Comparison of ENCODE assay signal across 8 cellular contexts in the genomic region with DNA sequence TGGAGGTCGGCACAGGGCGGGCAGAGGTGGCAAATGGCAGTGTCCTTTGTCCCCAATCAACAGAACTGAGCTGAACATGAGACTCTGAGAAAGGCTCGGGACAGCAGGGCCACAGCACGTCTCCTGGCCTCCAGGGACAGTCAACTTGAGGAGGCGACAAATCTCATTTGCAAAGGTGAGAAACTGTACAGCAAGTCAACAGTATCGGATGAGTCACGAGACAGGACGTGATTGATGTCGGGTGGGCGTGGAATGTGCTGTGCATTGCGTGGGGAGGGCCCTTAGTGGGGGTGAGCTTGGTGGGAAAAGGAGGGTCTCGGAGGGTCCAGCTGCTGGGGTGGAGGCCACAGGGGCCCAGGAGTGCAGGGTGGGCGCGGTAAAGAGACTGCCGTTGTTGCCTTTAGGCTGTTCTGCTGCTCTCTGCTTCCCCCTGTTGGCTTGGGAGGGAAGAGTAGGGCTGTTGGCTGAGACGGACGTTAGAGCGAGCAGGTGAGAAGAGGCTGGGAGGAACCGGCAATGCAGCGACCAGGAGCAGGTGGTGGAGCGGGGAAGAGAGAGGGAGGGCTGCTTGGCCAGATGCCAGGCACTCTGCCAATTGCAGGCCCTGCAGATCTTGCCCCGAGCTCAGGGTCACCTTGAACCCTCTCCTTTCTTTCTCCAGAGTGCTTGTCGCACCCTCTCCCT.
A peak's percentile ranks its signal among the peaks of the same experiment; 100 is the strongest.
DNase-seq lines count a peak whose midpoint lies in the region; ATAC-seq and TF ChIP-seq lines count a peak whose summit lies in the region.

No MANE protein-coding gene starts in this region.

- intact Hi-C loops in colonic mucosa (cut with DNase I), result no loop called here

- ATAC-seq in HG03064 (IDR thresholded peaks at IDR 0.05; ENCODE audit: low read depth, unreplicated experiment), result peak; percentile 40

- peak; percentile 66 for TF ChIP-seq CTCF in colonic mucosa (IDR thresholded peaks at IDR 0.05)

- DNase-seq in SIG-M5 treated with dmso at 0.1 percent for 504 hours (lab: John Stamatoyannopoulos, UW; ENCODE audit: unreplicated experiment) (peak; percentile 24), SIG-M5 (lab: John Stamatoyannopoulos, UW) (no peak), NCI-H2107 treated with DMSO at 0.1 percent for 48 hours (lab: John Stamatoyannopoulos, UW; ENCODE audit: unreplicated experiment) (peak; percentile 99), colonic mucosa (peak; percentile 96), midbrain (lab: John Stamatoyannopoulos, UW) (peak; percentile 22)
- peak; percentile 87 to 88 for DNase-seq in activated CD4-positive, alpha-beta T cell treated with anti-CD3 and anti-CD28 coated beads for 4 hours
- peak; percentile 58 to 61 for DNase-seq in stimulated activated CD8-positive, alpha-beta memory T cell treated with anti-CD3 and anti-CD28 coated beads, Interleukin-7, amount 100 ng/mL, for 1 hour (ENCODE audit: low read depth in 2 of 2)

- peak overlapping the region; percentile 15 to 79 for H3K9ac ChIP-seq in colonic mucosa (ENCODE audit: low read depth in 2 of 2, low read length in 2 of 2)

- peak overlapping the region; percentile 54 for H3K27ac ChIP-seq in colonic mucosa

- H3K27me3 ChIP-seq in colonic mucosa, result no peaks in the 10 kb centered on the region

- H3K4me1 ChIP-seq in colonic mucosa, result peaks cover 25% of the 10 kb centered on the region

- no peaks in the 10 kb centered on the region for H3K9me3 ChIP-seq in colonic mucosa

- H3K4me3 ChIP-seq in colonic mucosa, result peak overlapping the region; percentile 27

- H3K36me3 ChIP-seq in colonic mucosa, result no peaks in the 10 kb centered on the region
